In genomic region chr11:74474316-74474715, GRCh38 we compare ENCODE assay signal across 26 cellular contexts. TPM values are rescaled to one million over a fixed set of nuclear protein-coding genes. Genes with fewer than 3 reads are reported as not detected.
"Had no signal": no experiment of that assay in that cellular context is flagged by ENCODE, and none has a peak within 500 bp of the region (broad histone marks: within the 10 kb centered on the region; RNA-seq: fewer than 3 reads in every experiment).

No MANE protein-coding gene starts in this region.

- H2AFZ ChIP-seq: hepatocyte, parathyroid adenoma had no signal

- H3K4me3 ChIP-seq: body of pancreas, cardiac muscle cell, hepatocyte, stomach, suprapubic skin had no signal

- ATAC-seq: activated CD8-positive, alpha-beta T cell treated with anti-CD3 and anti-CD28 coated beads, Interleukin-2, amount 10 ng/mL, durations not matched to agents 7 days and 5 days; body of pancreas; foreskin keratinocyte; natural killer cell; stimulated activated effector memory CD8-positive, alpha-beta T cell treated with anti-CD3 and anti-CD28 coated beads, Interleukin-12 subunit alpha, Interleukin-12 subunit beta, amount 100 ng/mL, for 72 hours had no signal

- H3K27ac ChIP-seq: body of pancreas, cardiac muscle cell, foreskin keratinocyte, hepatocyte, parathyroid adenoma, stomach, suprapubic skin, WERI-Rb-1 had no signal

- H3K4me1 ChIP-seq: body of pancreas, foreskin keratinocyte, parathyroid adenoma, stomach, suprapubic skin had no signal

- H3K9me3 ChIP-seq: body of pancreas, stomach, suprapubic skin had no signal

- H3K36me3 ChIP-seq: cardiac muscle cell, stomach, suprapubic skin, WERI-Rb-1 had no signal

- H3K9ac ChIP-seq: parathyroid adenoma had no signal

- H3K27me3 ChIP-seq: body of pancreas, cardiac muscle cell, hepatocyte, stomach had no signal

- FAIRE-seq: small intestine, TTC549 had no signal

- H3K4me2 ChIP-seq: hepatocyte had no signal

- H3K79me2 ChIP-seq: hepatocyte, parathyroid adenoma had no signal

- DNase-seq: activated CD4-positive, alpha-beta T cell treated with anti-CD3 and anti-CD28 coated beads for 1 hour; activated CD4-positive, alpha-beta T cell treated with anti-CD3 and anti-CD28 coated beads, Interleukin-2, amount 50 U/mL, for 1 hour; activated CD8-positive, alpha-beta T cell treated with anti-CD3 and anti-CD28 coated beads, Interleukin-2, amount 10 ng/mL, durations not matched to agents 7 days and 5 days; activated naive CD4-positive, alpha-beta T cell treated with anti-CD3 and anti-CD28 coated beads for 36 hours; activated naive CD8-positive, alpha-beta T cell treated with anti-CD3 and anti-CD28 coated beads, Interleukin-2, amount 10 ng/mL, durations not matched to agents 7 days and 5 days; activated T-cell treated with anti-CD3 and anti-CD28 coated beads, Interleukin-2, amount 50 U/mL, for 24 hours; body of pancreas; effector memory CD4-positive, alpha-beta T cell; foreskin keratinocyte; glutamatergic neuron; immature natural killer cell; midbrain; natural killer cell; small intestine; stimulated activated CD4-positive, alpha-beta T cell treated with anti-CD3 and anti-CD28 coated beads, Interleukin-2, amount 100 ng/mL, for 24 hours; stomach; T-helper 1 cell; trophoblast cell; WERI-Rb-1 had no signal

RNA-seq across cellular contexts. Expression of gene KCNE3, which starts 7.0 kb away (rescaled TPM):
- total RNA-seq: activated CD8-positive, alpha-beta T cell treated with anti-CD3 and anti-CD28 coated beads, Interleukin-2, amount 10 ng/mL, durations not matched to agents 7 days and 5 days; activated naive CD4-positive, alpha-beta T cell treated with anti-CD3 and anti-CD28 coated beads for 36 hours; activated T-helper 2 cell treated with anti-CD3 and anti-CD28 coated beads, Interferon-gamma antibody, Interleukin-2, Interleukin-4, amounts not matched to agents 10 μg/mL and 5 μg/mL and 100 μg/mL, durations not matched to agents 14 hours and 24 hours and 36 hours had no signal
